10 cellular contexts compared by ENCODE assay signal in the genomic region with DNA sequence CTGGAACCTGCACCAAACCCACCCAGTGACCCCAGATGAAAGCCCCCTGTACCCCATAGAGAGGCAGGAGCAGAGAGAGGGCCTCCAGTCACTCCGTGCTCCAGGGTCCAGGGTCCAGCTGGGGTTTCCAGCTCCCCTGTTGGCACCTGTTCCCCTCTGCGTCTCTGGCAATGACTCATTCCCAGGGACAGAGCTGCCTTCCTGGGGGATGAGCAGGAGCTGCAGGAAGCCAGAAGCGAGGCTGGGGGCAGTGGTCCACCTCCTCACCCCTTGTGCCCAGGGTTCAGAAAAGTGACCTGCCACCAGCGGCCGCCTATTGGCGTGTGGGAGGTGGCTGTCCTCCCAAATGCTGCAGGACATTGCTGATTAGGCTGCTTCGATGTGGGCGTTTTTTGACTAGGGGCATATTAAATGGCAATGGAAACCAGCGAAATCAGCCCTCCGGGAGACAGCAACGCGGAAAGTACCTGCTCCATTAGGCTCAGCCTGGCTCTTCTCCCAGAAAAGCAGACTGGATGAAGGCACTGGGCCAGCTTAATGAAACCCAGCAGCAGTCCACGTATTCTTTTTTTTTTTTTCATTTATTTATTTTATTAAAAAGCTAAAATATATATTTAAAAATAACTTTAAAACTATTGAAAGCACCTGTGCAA.
DNase-seq lines count a peak whose midpoint lies in the region; ATAC-seq, FAIRE-seq and TF ChIP-seq lines count a peak whose summit lies in the region.
"Had no signal": no experiment of that assay in that cellular context is flagged by ENCODE, and none has a peak within 500 bp of the region (broad histone marks: within the 10 kb centered on the region; RNA-seq: fewer than 3 reads in every experiment).

No MANE protein-coding gene starts in this region.

- H3K36me3 ChIP-seq in HepG2 (replicated peaks in 1 of 2; ENCODE audit: control insufficient read depth in 1 of 2, insufficient read depth in 2 of 2, low read length in 2 of 2), result no peaks in the 10 kb centered on the region

- peak; percentile 10 for DNase-seq in AG09309 (ENCODE audit: low read depth)
- peak; percentile 43 for DNase-seq in LNCaP clone FGC (ENCODE audit: low read depth)
- peak; percentile 72 for DNase-seq in astrocyte of the hippocampus (ENCODE audit: low read depth, low spot score)
- DNase-seq in HepG2 (ENCODE audit: low spot score), result peak; percentile 15
- no peak for DNase-seq in stimulated activated naive CD4-positive, alpha-beta T cell treated with Interleukin-2 at 50 U/mL for 16 hours (lab: John Stamatoyannopoulos, UW)
- DNase-seq in D721Med (ENCODE audit: insufficient read length, low spot score), result no peak
- DNase-seq in H4 (ENCODE audit: low spot score), result no peak
- DNase-seq: activated T-cell treated with anti-CD3 and anti-CD28 coated beads, Interleukin-2, amount 50 U/mL, for 72 hours; Caco-2 had no signal

- BruUV-seq in HepG2 (replicated peaks; lab: Mats Ljungman, UMichigan), result no TSS peak

- no peak for TF ChIP-seq RAD21 in HepG2 (CRISPR knock-in tag; IDR thresholded peaks at IDR 0.05)

- CTCF ChIA-PET in HepG2 (lab: Yijun Ruan, JAX; ENCODE audit: low intra/inter-chr PET ratio, low total read pairs), result no interaction called here

- TF ChIP-seq EP300 in HepG2 (IDR thresholded peaks at IDR 0.05; ENCODE audit: low read depth in 2 of 2, low read length in 2 of 2) (no peak), HepG2 (CRISPR knock-in tag; IDR thresholded peaks at IDR 0.05; ENCODE audit: borderline replicate concordance) (no peak)

- peaks cover 2 to 5% of the 10 kb centered on the region in 2 experiments; a peak in 3 of 5 replicates for H3K27me3 ChIP-seq in HepG2 (ENCODE audit: control insufficient read depth in 1 of 2, insufficient read depth in 2 of 2, low read length in 2 of 2)

- WGBS in HepG2 (ENCODE audit: low lambda C conversion rate), result 10% methylated on average over 6 of the region's 13 CpGs

- peak; percentile 88 for ATAC-seq in HepG2
- ATAC-seq in HG03108 (IDR thresholded peaks at IDR 0.05; ENCODE audit: unreplicated experiment), result no peak
- ATAC-seq: activated T-cell treated with anti-CD3 and anti-CD28 coated beads, Interleukin-2, amount 50 U/mL, for 72 hours had no signal

- no peaks in the 10 kb centered on the region for H3K9me3 ChIP-seq in HepG2 (ENCODE audit: low read length)
- H3K9me3 ChIP-seq: Caco-2 had no signal

- peak overlapping the region; percentile 45; the same call in 1 of the 2 replicates for H3K4me2 ChIP-seq in HepG2 (ENCODE audit: low read depth, low read length)

- H3K9ac ChIP-seq in HepG2 (ENCODE audit: insufficient read depth, low read depth, low read length), result no peak overlapping the region

- no peak for TF ChIP-seq POLR2A in HepG2 (IDR thresholded peaks at IDR 0.05; ENCODE audit: insufficient read depth in 1 of 2, low read depth in 2 of 2, low read length in 2 of 2)

- in situ Hi-C loops in HepG2 (cut with HindIII; ENCODE audit: extremely low pct_ligation_motif_present, low pct_unique_long_range_greater_than_20kb), result no loop called here

- no peak overlapping the region for H2AFZ ChIP-seq in HepG2 (ENCODE audit: low read length)

- POLR2A ChIA-PET in HepG2 (lab: Yijun Ruan, JAX), result no interaction called here

- H3K4me3 ChIP-seq in AG09309 (ENCODE audit: control insufficient read depth, low read depth, low read length) (no peak overlapping the region), LNCaP clone FGC (ENCODE audit: low read depth, low read length) (no peak overlapping the region), HepG2 (replicated peaks in 1 of 3; ENCODE audit: insufficient read depth in 1 of 3, low read depth in 2 of 3, low read length in 3 of 3) (no peak overlapping the region; a peak in 1 of 6 replicates)

- TF ChIP-seq CTCF in AG09309 (IDR thresholded peaks at IDR 0.05; ENCODE audit: control insufficient read depth, insufficient read depth, low read depth, low read length, missing control alignments) (no peak), LNCaP clone FGC (IDR thresholded peaks at IDR 0.05; ENCODE audit: control insufficient read depth, extremely low read depth, insufficient read depth) (no peak), HepG2 (CRISPR knock-in tag; IDR thresholded peaks at IDR 0.05) (no peak; the same call in 1 of the 2 replicates), D721Med (IDR thresholded peaks at IDR 0.05; ENCODE audit: insufficient read depth, missing control alignments) (no peak)

- no peaks in the 10 kb centered on the region for H4K20me1 ChIP-seq in HepG2 (ENCODE audit: insufficient read depth, low read length)

- no peaks in the 10 kb centered on the region for H3K79me2 ChIP-seq in HepG2 (ENCODE audit: insufficient read depth, low read length)

- peaks cover 9% of the 10 kb centered on the region; the same call in 1 of the 2 replicates for H3K4me1 ChIP-seq in HepG2 (ENCODE audit: insufficient read depth, low read length)
- H3K4me1 ChIP-seq: Caco-2 had no signal

- intact Hi-C loops in HepG2 (cut with micrococcal nuclease; ENCODE audit: unreplicated experiment), result no loop called here

- no peak overlapping the region for H3K27ac ChIP-seq in HepG2 (ENCODE audit: extremely low read length, insufficient read depth, low read length)

- FAIRE-seq in HepG2 (lab: Jason Lieb, UNC) (no peak), D721Med (lab: Jason Lieb, UNC) (no peak)

TF ChIP-seq in HepG2, 621 proteins besides CTCF, POLR2A, EP300 and RAD21 (continues in another document):
- TF ChIP-seq JUND (CRISPR knock-in tag; IDR thresholded peaks at IDR 0.05), result 0 out of 2 replicates have a peak, but pooled peaks have one; percentile 33
- TF ChIP-seq, protein P1, sequence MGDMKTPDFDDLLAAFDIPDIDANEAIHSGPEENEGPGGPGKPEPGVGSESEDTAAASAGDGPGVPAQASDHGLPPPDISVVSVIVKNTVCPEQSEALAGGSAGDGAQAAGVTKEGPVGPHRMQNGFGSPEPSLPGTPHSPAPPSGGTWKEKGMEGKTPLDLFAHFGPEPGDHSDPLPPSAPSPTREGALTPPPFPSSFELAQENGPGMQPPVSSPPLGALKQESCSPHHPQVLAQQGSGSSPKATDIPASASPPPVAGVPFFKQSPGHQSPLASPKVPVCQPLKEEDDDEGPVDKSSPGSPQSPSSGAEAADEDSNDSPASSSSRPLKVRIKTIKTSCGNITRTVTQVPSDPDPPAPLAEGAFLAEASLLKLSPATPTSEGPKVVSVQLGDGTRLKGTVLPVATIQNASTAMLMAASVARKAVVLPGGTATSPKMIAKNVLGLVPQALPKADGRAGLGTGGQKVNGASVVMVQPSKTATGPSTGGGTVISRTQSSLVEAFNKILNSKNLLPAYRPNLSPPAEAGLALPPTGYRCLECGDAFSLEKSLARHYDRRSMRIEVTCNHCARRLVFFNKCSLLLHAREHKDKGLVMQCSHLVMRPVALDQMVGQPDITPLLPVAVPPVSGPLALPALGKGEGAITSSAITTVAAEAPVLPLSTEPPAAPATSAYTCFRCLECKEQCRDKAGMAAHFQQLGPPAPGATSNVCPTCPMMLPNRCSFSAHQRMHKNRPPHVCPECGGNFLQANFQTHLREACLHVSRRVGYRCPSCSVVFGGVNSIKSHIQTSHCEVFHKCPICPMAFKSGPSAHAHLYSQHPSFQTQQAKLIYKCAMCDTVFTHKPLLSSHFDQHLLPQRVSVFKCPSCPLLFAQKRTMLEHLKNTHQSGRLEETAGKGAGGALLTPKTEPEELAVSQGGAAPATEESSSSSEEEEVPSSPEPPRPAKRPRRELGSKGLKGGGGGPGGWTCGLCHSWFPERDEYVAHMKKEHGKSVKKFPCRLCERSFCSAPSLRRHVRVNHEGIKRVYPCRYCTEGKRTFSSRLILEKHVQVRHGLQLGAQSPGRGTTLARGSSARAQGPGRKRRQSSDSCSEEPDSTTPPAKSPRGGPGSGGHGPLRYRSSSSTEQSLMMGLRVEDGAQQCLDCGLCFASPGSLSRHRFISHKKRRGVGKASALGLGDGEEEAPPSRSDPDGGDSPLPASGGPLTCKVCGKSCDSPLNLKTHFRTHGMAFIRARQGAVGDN (CRISPR knock-in tag; IDR thresholded peaks at IDR 0.05), result peak; percentile 35
- TF ChIP-seq SALL1 (CRISPR knock-in tag; IDR thresholded peaks at IDR 0.05), result peak; percentile 36; the same call in 1 of the 2 replicates
- TF ChIP-seq, protein P2, sequence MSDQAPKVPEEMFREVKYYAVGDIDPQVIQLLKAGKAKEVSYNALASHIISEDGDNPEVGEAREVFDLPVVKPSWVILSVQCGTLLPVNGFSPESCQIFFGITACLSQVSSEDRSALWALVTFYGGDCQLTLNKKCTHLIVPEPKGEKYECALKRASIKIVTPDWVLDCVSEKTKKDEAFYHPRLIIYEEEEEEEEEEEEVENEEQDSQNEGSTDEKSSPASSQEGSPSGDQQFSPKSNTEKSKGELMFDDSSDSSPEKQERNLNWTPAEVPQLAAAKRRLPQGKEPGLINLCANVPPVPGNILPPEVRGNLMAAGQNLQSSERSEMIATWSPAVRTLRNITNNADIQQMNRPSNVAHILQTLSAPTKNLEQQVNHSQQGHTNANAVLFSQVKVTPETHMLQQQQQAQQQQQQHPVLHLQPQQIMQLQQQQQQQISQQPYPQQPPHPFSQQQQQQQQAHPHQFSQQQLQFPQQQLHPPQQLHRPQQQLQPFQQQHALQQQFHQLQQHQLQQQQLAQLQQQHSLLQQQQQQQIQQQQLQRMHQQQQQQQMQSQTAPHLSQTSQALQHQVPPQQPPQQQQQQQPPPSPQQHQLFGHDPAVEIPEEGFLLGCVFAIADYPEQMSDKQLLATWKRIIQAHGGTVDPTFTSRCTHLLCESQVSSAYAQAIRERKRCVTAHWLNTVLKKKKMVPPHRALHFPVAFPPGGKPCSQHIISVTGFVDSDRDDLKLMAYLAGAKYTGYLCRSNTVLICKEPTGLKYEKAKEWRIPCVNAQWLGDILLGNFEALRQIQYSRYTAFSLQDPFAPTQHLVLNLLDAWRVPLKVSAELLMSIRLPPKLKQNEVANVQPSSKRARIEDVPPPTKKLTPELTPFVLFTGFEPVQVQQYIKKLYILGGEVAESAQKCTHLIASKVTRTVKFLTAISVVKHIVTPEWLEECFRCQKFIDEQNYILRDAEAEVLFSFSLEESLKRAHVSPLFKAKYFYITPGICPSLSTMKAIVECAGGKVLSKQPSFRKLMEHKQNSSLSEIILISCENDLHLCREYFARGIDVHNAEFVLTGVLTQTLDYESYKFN (CRISPR knock-in tag; conservative IDR thresholded peaks at IDR 0.05), result 0 out of 2 replicates have a peak, but pooled peaks have one; percentile 28
- no peak for TF ChIP-seq NCOA5 (CRISPR knock-in tag; IDR thresholded peaks at IDR 0.05)

Comparison
In these comparisons a context has a peak if more than half of its experiments do, and no peak if none do; other contexts are left out.
1. DNase-seq: peak in AG09309 (single experiment), LNCaP clone FGC (single experiment), astrocyte of the hippocampus (single experiment) and HepG2 (single experiment); none in stimulated activated naive CD4-positive, alpha-beta T cell treated with Interleukin-2 at 50 U/mL for 16 hours (single experiment), D721Med (single experiment) and H4 (single experiment).